Comparison of ENCODE assay signal across 7 cellular contexts in the genomic region with DNA sequence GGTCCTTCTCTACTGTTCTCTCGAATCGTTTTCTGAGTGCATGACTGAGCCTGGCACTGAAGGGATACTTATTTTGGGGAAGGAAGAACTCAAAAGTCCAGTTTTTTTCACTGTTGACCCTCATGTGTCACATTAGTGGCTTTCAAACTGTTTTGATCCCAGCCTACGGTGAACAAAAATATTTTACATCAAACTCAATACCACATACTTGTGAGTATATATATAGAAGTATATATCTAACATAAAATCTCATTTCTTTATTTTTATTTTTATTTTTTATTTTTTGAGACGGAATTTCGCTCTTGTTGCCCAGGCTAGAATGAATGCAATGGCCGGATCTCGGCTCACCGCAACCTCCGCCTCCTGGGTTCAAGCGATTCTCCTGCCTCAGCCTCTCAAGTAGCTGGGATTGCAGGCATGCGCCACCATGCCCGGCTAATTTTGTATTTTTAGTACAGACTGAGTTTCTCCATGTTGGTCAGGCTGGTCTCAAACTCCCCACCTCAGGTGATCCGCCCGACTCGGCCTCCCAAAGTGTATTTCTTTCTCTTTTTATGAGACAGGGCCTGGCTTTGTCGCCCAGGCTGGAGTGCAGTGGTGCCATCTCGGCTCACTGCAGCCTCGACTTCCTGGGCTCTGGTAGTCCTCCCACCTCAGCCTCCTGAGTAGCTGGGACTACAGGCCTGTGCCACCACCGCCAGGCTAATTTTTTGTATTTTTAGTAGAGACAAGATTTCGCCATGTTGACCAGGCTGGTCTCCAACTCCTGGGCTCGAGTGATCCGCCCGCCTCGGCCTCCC. TPM values are rescaled to one million over a fixed set of nuclear protein-coding genes. Genes with fewer than 3 reads are reported as not detected.
DNase-seq lines count a peak whose midpoint lies in the region; TF ChIP-seq lines count a peak whose summit lies in the region.
"Not testable (repeated sequence)": the region's sequence is repeated elsewhere in the genome, so short reads cannot be mapped to it uniquely, and the experiment has no call there.

No MANE protein-coding gene starts in this region.

- peak overlapping the region; percentile 87 for H3K4me2 ChIP-seq in GM23248 (ENCODE audit: unreplicated experiment)

- TF ChIP-seq POLR2A in Peyer's patch (IDR thresholded peaks at IDR 0.05), result not testable (repeated sequence)

- H3K9ac ChIP-seq in GM23248 (peak overlapping the region; percentile 97), muscle layer of colon (ENCODE audit: low read length) (peak overlapping the region; percentile 55), skeletal muscle tissue (ENCODE audit: low read depth in 1 of 3, low read length in 3 of 3) (peak overlapping the region; percentile 83 to 99 (median 97))

- H4K20me1 ChIP-seq in GM23248 (ENCODE audit: insufficient read depth), result not testable (repeated sequence)

- intact Hi-C loops in activated naive CD4-positive, alpha-beta T cell treated with anti-CD3 and anti-CD28 coated beads for 36 hours (cut with micrococcal nuclease), result loop anchor here (2.0 to 10.0 kb wide), 3 partner anchors 250 to 496 kb away; a partner anchor contains a TSS

- H3F3A ChIP-seq in GM23248 (ENCODE audit: insufficient read depth), result not testable (repeated sequence)

- H3K4me1 Mint-ChIP-seq in activated naive CD4-positive, alpha-beta T cell treated with anti-CD3 and anti-CD28 coated beads for 36 hours (ENCODE audit: low read depth), result peaks cover 31% of the 10 kb centered on the region

- H3K27me3 Mint-ChIP-seq in activated naive CD4-positive, alpha-beta T cell treated with anti-CD3 and anti-CD28 coated beads for 36 hours (ENCODE audit: low read depth), result not testable (repeated sequence)

- CTCF ChIA-PET in activated naive CD4-positive, alpha-beta T cell treated with anti-CD3 and anti-CD28 coated beads for 36 hours (lab: Charles Lee), result not testable (repeated sequence)

- not testable (repeated sequence) for H3K4me1 ChIP-seq in GM23248 (ENCODE audit: insufficient read depth); muscle layer of colon (ENCODE audit: insufficient read depth, low read length)
- peaks cover 0 to 10% (median 0%) of the 10 kb centered on the region in 4 donors for H3K4me1 ChIP-seq in Peyer's patch
- H3K4me1 ChIP-seq in right atrium auricular region, result peaks cover 0 to 15% of the 10 kb centered on the region in 2 donors
- H3K4me1 ChIP-seq in skeletal muscle tissue (ENCODE audit: control insufficient read depth in 3 of 3, insufficient read depth in 3 of 3, low read length in 3 of 3), result peaks cover 3 to 11% (median 5%) of the 10 kb centered on the region in 3 donors

- not testable (repeated sequence) for H3K79me2 ChIP-seq in GM23248 (ENCODE audit: insufficient read depth)

- not testable (repeated sequence) for H3K9me3 ChIP-seq in GM23248 (ENCODE audit: low read depth); Peyer's patch; right atrium auricular region; muscle layer of colon (ENCODE audit: low read length); skeletal muscle tissue (ENCODE audit: control insufficient read depth in 3 of 3, low read length in 3 of 3)

- H3K9me3 Mint-ChIP-seq in activated naive CD4-positive, alpha-beta T cell treated with anti-CD3 and anti-CD28 coated beads for 36 hours, result not testable (repeated sequence)

- DNase-seq in GM23248; Peyer's patch; activated naive CD4-positive, alpha-beta T cell treated with anti-CD3 and anti-CD28 coated beads for 36 hours; coronary artery (ENCODE audit: low spot score); right atrium auricular region (ENCODE audit: low spot score): not testable (repeated sequence)

- peak overlapping the region; percentile 97 for H3K27ac Mint-ChIP-seq in activated naive CD4-positive, alpha-beta T cell treated with anti-CD3 and anti-CD28 coated beads for 36 hours

- not testable (repeated sequence) for H3K9me2 ChIP-seq in GM23248 (ENCODE audit: insufficient read depth)

- H3K36me3 Mint-ChIP-seq in activated naive CD4-positive, alpha-beta T cell treated with anti-CD3 and anti-CD28 coated beads for 36 hours (ENCODE audit: low read depth), result not testable (repeated sequence)

- H3K27ac ChIP-seq in GM23248 (peak overlapping the region; percentile 92), Peyer's patch (peak overlapping the region; percentile 82 to 98 (median 95)), coronary artery (peak overlapping the region; percentile 92 to 99), right atrium auricular region (peak overlapping the region; percentile 94 to 96), muscle layer of colon (ENCODE audit: low read depth, low read length) (peak overlapping the region; percentile 100), skeletal muscle tissue (ENCODE audit: low read depth, low read length) (peak overlapping the region; percentile 99)

- not testable (repeated sequence) for H3K36me3 ChIP-seq in GM23248 (ENCODE audit: low read depth); Peyer's patch; right atrium auricular region; muscle layer of colon (ENCODE audit: insufficient read depth, low read length); skeletal muscle tissue (ENCODE audit: control insufficient read depth in 3 of 3, insufficient read depth in 3 of 3, low read length in 3 of 3)

- H3K27me3 ChIP-seq in GM23248 (replicated peaks; ENCODE audit: insufficient read depth); Peyer's patch; right atrium auricular region; muscle layer of colon (ENCODE audit: control insufficient read depth in 1 of 2, insufficient read depth in 2 of 2, low read length in 2 of 2); skeletal muscle tissue (ENCODE audit: control insufficient read depth in 3 of 3, insufficient read depth in 3 of 3, low read length in 3 of 3): not testable (repeated sequence)

- peak overlapping the region; percentile 95 for H3K4me3 Mint-ChIP-seq in activated naive CD4-positive, alpha-beta T cell treated with anti-CD3 and anti-CD28 coated beads for 36 hours

- peak overlapping the region; percentile 100 for H2AFZ ChIP-seq in GM23248

- in situ Hi-C loops in GM23248 (cut with MboI), result not testable (repeated sequence)

- not testable (repeated sequence) for TF ChIP-seq CTCF in Peyer's patch (IDR thresholded peaks at IDR 0.05); coronary artery (IDR thresholded peaks at IDR 0.05); right atrium auricular region (IDR thresholded peaks at IDR 0.05)

- H3K4me3 ChIP-seq in GM23248, result peak overlapping the region; percentile 91
- H3K4me3 ChIP-seq in Peyer's patch, result peak overlapping the region; percentile 43 to 75 (median 61)
- H3K4me3 ChIP-seq in coronary artery, result peak overlapping the region; percentile 87
- peak overlapping the region; percentile 52 to 63 for H3K4me3 ChIP-seq in right atrium auricular region
- H3K4me3 ChIP-seq in muscle layer of colon (ENCODE audit: low read depth in 1 of 2, low read length in 2 of 2), result peak overlapping the region; percentile 47 to 59
- peak overlapping the region; percentile 89 to 94 (median 93) for H3K4me3 ChIP-seq in skeletal muscle tissue (ENCODE audit: low read length in 3 of 3)

- WGBS in GM23248 (ENCODE audit: low coverage in 1 of 2, low lambda C conversion rate in 2 of 2, missing lambda C conversion rate in 2 of 2), 2 experiments, result 81 to 82% methylated on average over 24 of the region's 24 CpGs

RNA-seq across cellular contexts. Expression of a gene that starts 0.8 kb away (rescaled TPM):
- 12.4 and 17.0 TPM in 2 replicates for total RNA-seq in GM23248 (2014; rRNA removed; shearing (Covaris generic))
- 19.3 and 20.6 TPM in 2 replicates for polyA plus RNA-seq in GM23248 (2016; fragmentation: Nextera tagmentation; extraction: Ambion mirVana)
- total RNA-seq in Peyer's patch (10 to 100 TPM in 3 of 4 donors, 1 to 10 TPM in 1; 8.9 to 17.2 (median 12.1) TPM), right atrium auricular region (1 to 10 TPM; 7.2 to 8.2 TPM), skeletal muscle tissue (15.1 TPM)
- total RNA-seq in activated naive CD4-positive, alpha-beta T cell treated with anti-CD3 and anti-CD28 coated beads for 36 hours, result 10 to 100 TPM; 19.1 to 20.2 TPM

RNA-seq across cellular contexts. Expression of a gene that starts 52.2 kb away (rescaled TPM):
- total RNA-seq in GM23248 (2014; rRNA removed; shearing (Covaris generic)), result 19.1 TPM in 2 replicates
- polyA plus RNA-seq in GM23248 (2016; fragmentation: Nextera tagmentation; extraction: Ambion mirVana), result 13.6 and 14.2 TPM in 2 replicates
- 100 to 1,000 TPM in 3 of 4 donors, 10 to 100 TPM in 1; 75.9 to 249 (median 134) TPM for total RNA-seq in Peyer's patch
- 10 to 100 TPM; 21.7 to 22.1 TPM for total RNA-seq in activated naive CD4-positive, alpha-beta T cell treated with anti-CD3 and anti-CD28 coated beads for 36 hours
- 10 to 100 TPM; 44.5 to 52.1 TPM for total RNA-seq in right atrium auricular region
- 42.8 TPM for total RNA-seq in skeletal muscle tissue
